ENCODE assay signal across 8 cellular contexts in the genomic region with DNA sequence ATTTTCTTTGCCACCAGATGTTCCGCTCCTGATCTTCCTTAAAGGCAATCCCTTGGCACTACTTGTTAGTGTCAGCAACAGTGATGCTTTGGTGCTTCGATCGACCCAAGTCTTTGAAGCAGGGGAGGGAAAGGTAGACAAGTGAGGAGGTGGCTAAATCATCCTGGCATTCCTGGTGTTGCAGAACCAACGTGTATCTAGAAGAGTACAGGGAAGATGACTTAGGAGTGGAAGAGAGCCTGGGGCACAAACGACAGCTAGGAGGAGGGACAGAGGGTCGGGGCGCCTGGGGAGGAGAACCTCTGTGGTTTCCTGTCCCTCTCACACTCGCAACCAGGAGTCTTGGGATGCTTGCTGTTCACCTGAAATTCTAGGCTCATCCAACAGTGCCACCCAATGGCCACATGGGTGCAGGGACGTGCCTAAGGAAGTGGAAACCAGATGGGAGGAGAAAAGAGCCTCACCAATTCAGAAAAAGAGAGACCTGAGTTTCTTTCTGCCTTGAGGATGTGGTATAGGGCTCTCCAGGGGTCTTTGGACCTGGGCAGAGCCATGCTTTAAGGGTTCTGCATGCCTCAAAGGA. TPM values are rescaled to one million over a fixed set of nuclear protein-coding genes. Genes with fewer than 3 reads are reported as not detected.
A peak's percentile ranks its signal among the peaks of the same experiment; 100 is the strongest.
DNase-seq lines count a peak whose midpoint lies in the region; ATAC-seq and TF ChIP-seq lines count a peak whose summit lies in the region.

No MANE protein-coding gene starts in this region.

- no peak overlapping the region for H4K8ac ChIP-seq in trophoblast cell (ENCODE audit: low read depth, low read length)

- no peaks in the 10 kb centered on the region for H3K27me3 ChIP-seq in trophoblast cell (ENCODE audit: insufficient read depth, low read length)

- no peaks in the 10 kb centered on the region for H3K4me1 ChIP-seq in trophoblast cell (ENCODE audit: control insufficient read depth in 1 of 2, insufficient read depth in 2 of 2, low read length in 2 of 2)

- H3K79me2 ChIP-seq in trophoblast cell (ENCODE audit: control insufficient read depth, insufficient read depth, low read length, poor library complexity), result no peaks in the 10 kb centered on the region

- H4K12ac ChIP-seq in trophoblast cell (ENCODE audit: low read depth, low read length), result no peak overlapping the region

- H3K9ac ChIP-seq in trophoblast cell (ENCODE audit: low read length), result no peak overlapping the region

- H3K79me1 ChIP-seq in trophoblast cell (ENCODE audit: low read length), result no peaks in the 10 kb centered on the region

- peak; percentile 86 for TF ChIP-seq RAD21 in Ishikawa (IDR thresholded peaks at IDR 0.05; ENCODE audit: low read depth)

- H3K14ac ChIP-seq in trophoblast cell (ENCODE audit: low read length), result no peak overlapping the region

- no peaks in the 10 kb centered on the region for H3K36me3 ChIP-seq in trophoblast cell (ENCODE audit: control insufficient read depth in 1 of 2, insufficient read depth in 2 of 2, low read length in 2 of 2)

- H3K18ac ChIP-seq in trophoblast cell (ENCODE audit: low read length), result no peak overlapping the region

- no CpG with 5 or more reads among the region's 9 CpGs for WGBS in trophoblast cell (ENCODE audit: extremely low coverage, insufficient coverage, insufficient read length)

- no peak overlapping the region for H2AFZ ChIP-seq in trophoblast cell (ENCODE audit: insufficient read depth, low read length, poor library complexity)

- no peak overlapping the region for H3K27ac ChIP-seq in trophoblast cell (ENCODE audit: low read depth, low read length)

- no peak for TF ChIP-seq EP300 in Ishikawa (IDR thresholded peaks at IDR 0.05; ENCODE audit: borderline replicate concordance)

- H2BK12ac ChIP-seq in trophoblast cell (ENCODE audit: low read length), result no peak overlapping the region

- no peak for ATAC-seq in GM21526 (IDR thresholded peaks at IDR 0.05; ENCODE audit: low FRiP score, unreplicated experiment)
- no peak for ATAC-seq in HG02938 (IDR thresholded peaks at IDR 0.05; ENCODE audit: unreplicated experiment)

- no peak overlapping the region for H3K4ac ChIP-seq in trophoblast cell (ENCODE audit: low read depth, low read length)

- DNase-seq in DMS 273 treated with DMSO at 0.1 percent for 48 hours (lab: John Stamatoyannopoulos, UW) (peak; percentile 47), NOMO-1 treated with dmso at 0.1 percent for 144 hours (lab: John Stamatoyannopoulos, UW; ENCODE audit: unreplicated experiment) (peak; percentile 36), globus pallidus (ENCODE audit: low spot score) (peak; percentile 83), trophoblast cell (peak; percentile 43 to 70)
- DNase-seq in activated T-helper 9 cell treated with anti-CD3 and anti-CD28 coated beads, Interleukin-2, amount 50 U/mL, for 16 hours (ENCODE audit: low read depth), result peak; percentile 20

- no peak overlapping the region for H4K91ac ChIP-seq in trophoblast cell (ENCODE audit: low read depth, low read length)

- H2BK120ac ChIP-seq in trophoblast cell (ENCODE audit: insufficient read depth, low read length, poor library complexity), result no peak overlapping the region

- no peak overlapping the region for H2BK5ac ChIP-seq in trophoblast cell (ENCODE audit: low read depth, low read length, poor library complexity)

- H3K23ac ChIP-seq in trophoblast cell (ENCODE audit: low read length), result no peak overlapping the region

- no peak overlapping the region for H3K4me3 ChIP-seq in trophoblast cell (ENCODE audit: low read depth, low read length)

- H3K9me3 ChIP-seq in trophoblast cell (ENCODE audit: insufficient read depth, low read depth, low read length), result peaks cover 1% of the 10 kb centered on the region

- no peak overlapping the region for H3K4me2 ChIP-seq in trophoblast cell (ENCODE audit: low read length)

- no peak overlapping the region for H2AK5ac ChIP-seq in trophoblast cell (ENCODE audit: low read length)

TF ChIP-seq in Ishikawa, 13 proteins besides CTCF, POLR2A, EP300 and RAD21:
- TF ChIP-seq, protein P1, sequence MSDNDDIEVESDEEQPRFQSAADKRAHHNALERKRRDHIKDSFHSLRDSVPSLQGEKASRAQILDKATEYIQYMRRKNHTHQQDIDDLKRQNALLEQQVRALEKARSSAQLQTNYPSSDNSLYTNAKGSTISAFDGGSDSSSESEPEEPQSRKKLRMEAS (IDR thresholded peaks at IDR 0.05), result no peak
- TF ChIP-seq TAF1 (IDR thresholded peaks at IDR 0.05; ENCODE audit: low read depth), result no peak
- TF ChIP-seq YY1 (IDR thresholded peaks at IDR 0.05; ENCODE audit: low read depth), result no peak
- TF ChIP-seq CEBPB (IDR thresholded peaks at IDR 0.05), result no peak
- no peak for TF ChIP-seq TEAD4 (IDR thresholded peaks at IDR 0.05)
- TF ChIP-seq, protein P2, sequence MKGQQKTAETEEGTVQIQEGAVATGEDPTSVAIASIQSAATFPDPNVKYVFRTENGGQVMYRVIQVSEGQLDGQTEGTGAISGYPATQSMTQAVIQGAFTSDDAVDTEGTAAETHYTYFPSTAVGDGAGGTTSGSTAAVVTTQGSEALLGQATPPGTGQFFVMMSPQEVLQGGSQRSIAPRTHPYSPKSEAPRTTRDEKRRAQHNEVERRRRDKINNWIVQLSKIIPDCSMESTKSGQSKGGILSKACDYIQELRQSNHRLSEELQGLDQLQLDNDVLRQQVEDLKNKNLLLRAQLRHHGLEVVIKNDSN (IDR thresholded peaks at IDR 0.05), result no peak
- no peak for TF ChIP-seq TCF12 (IDR thresholded peaks at IDR 0.05; ENCODE audit: low read depth)
- TF ChIP-seq NFIC (IDR thresholded peaks at IDR 0.05), result no peak
- TF ChIP-seq CREB1 (IDR thresholded peaks at IDR 0.05; ENCODE audit: low read depth), result no peak
- TF ChIP-seq FOXM1 (IDR thresholded peaks at IDR 0.05; ENCODE audit: borderline replicate concordance, low read depth), result no peak
- TF ChIP-seq EGR1 (IDR thresholded peaks at IDR 0.05), result no peak
- TF ChIP-seq, protein P3, sequence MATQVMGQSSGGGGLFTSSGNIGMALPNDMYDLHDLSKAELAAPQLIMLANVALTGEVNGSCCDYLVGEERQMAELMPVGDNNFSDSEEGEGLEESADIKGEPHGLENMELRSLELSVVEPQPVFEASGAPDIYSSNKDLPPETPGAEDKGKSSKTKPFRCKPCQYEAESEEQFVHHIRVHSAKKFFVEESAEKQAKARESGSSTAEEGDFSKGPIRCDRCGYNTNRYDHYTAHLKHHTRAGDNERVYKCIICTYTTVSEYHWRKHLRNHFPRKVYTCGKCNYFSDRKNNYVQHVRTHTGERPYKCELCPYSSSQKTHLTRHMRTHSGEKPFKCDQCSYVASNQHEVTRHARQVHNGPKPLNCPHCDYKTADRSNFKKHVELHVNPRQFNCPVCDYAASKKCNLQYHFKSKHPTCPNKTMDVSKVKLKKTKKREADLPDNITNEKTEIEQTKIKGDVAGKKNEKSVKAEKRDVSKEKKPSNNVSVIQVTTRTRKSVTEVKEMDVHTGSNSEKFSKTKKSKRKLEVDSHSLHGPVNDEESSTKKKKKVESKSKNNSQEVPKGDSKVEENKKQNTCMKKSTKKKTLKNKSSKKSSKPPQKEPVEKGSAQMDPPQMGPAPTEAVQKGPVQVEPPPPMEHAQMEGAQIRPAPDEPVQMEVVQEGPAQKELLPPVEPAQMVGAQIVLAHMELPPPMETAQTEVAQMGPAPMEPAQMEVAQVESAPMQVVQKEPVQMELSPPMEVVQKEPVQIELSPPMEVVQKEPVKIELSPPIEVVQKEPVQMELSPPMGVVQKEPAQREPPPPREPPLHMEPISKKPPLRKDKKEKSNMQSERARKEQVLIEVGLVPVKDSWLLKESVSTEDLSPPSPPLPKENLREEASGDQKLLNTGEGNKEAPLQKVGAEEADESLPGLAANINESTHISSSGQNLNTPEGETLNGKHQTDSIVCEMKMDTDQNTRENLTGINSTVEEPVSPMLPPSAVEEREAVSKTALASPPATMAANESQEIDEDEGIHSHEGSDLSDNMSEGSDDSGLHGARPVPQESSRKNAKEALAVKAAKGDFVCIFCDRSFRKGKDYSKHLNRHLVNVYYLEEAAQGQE (IDR thresholded peaks at IDR 0.05; ENCODE audit: low read depth), result no peak
- no peak for TF ChIP-seq ZBTB7A (IDR thresholded peaks at IDR 0.05; ENCODE audit: low read depth)
TF ChIP-seq in Ishikawa: peak in this region for 0.

RNA-seq across cellular contexts. Expression of a gene that starts 9.5 kb away (rescaled TPM):
- polyA plus RNA-seq in trophoblast cell (2013), result not detected in 2 replicates

RNA-seq across cellular contexts. Expression of a gene that starts 59.1 kb away (rescaled TPM):
- 0.04 TPM in 1 of 2 replicates, not detected in the other for polyA plus RNA-seq in trophoblast cell (2013)

Comparison
In these comparisons a context has a peak if more than half of its experiments do, and no peak if none do; other contexts are left out.
1. DNase-seq: peak in every context shown above with its lines; median percentile 83 in globus pallidus; 56 in trophoblast cell; 47 in DMS 273 treated with DMSO at 0.1 percent for 48 hours; 36 in NOMO-1 treated with dmso at 0.1 percent for 144 hours; 20 in activated T-helper 9 cell treated with anti-CD3 and anti-CD28 coated beads, Interleukin-2, amount 50 U/mL, for 16 hours.